9 cellular contexts compared by ENCODE assay signal in genomic region chr5:19695248-19695647, GRCh38.
"Had no signal": no experiment of that assay in that cellular context is flagged by ENCODE, and none has a peak within 500 bp of the region (broad histone marks: within the 10 kb centered on the region; RNA-seq: fewer than 3 reads in every experiment).

No MANE protein-coding gene starts in this region.

- H3K9ac ChIP-seq: KMS-11 had no signal

- H3K27ac ChIP-seq: KMS-11 had no signal

- H3K36me3 ChIP-seq: HAP-1 had no signal

- H3K4me1 ChIP-seq: HAP-1 had no signal

- H3K9me3 ChIP-seq: HAP-1 had no signal

- ATAC-seq: GM23338, HCT116 had no signal

- FAIRE-seq: H1, HTR-8/SVneo had no signal

- H3K4me2 ChIP-seq: GM23338, KMS-11 had no signal

- H2AFZ ChIP-seq: GM23338 had no signal

- DNase-seq: H7, HFFc6, KBM-7 had no signal

- H3K4me3 ChIP-seq: GM23338, HAP-1 had no signal
